In genomic region chr11:62542750-62543567, GRCh38 we compare ENCODE assay signal across 8 cellular contexts. TPM values are rescaled to one million over a fixed set of nuclear protein-coding genes. Genes with fewer than 3 reads are reported as not detected.
A peak's percentile ranks its signal among the peaks of the same experiment; 100 is the strongest.
DNase-seq lines count a peak whose midpoint lies in the region; ATAC-seq and TF ChIP-seq lines count a peak whose summit lies in the region.

No MANE protein-coding gene starts in this region.

- peak; percentile 87 for DNase-seq in Daoy (ENCODE audit: low read depth)
- peak; percentile 78 for DNase-seq in activated T-cell treated with anti-CD3 and anti-CD28 coated beads, Interleukin-2, amount 50 U/mL, for 1 hour
- no peak for DNase-seq in epithelial cell of proximal tubule (ENCODE audit: low read depth)
- peak; percentile 71 for DNase-seq in mucosa of gallbladder (ENCODE audit: low spot score)
- peak in 38 of 49 donors; percentile 19 to 78 (median 57) for DNase-seq in substantia nigra (lab: John Stamatoyannopoulos, UW)

- peak overlapping the region; percentile 99 for H3K4me2 ChIP-seq in OCI-LY3 (ENCODE audit: low read length)

- peaks cover 8% of the 10 kb centered on the region; the same call in 1 of the 2 replicates for H3K27me3 ChIP-seq in OCI-LY3 (ENCODE audit: low read depth, low read length)

- H2AFZ ChIP-seq in OCI-LY3 (ENCODE audit: low read depth, low read length) = no peak overlapping the region

- H3K4me3 ChIP-seq in OCI-LY3 (ENCODE audit: low read length) (peak overlapping the region; percentile 91), epithelial cell of proximal tubule (ENCODE audit: low read depth, low read length) (peak overlapping the region; percentile 99)

- H3K36me3 ChIP-seq in OCI-LY3 (replicated peaks; ENCODE audit: low read depth, low read length) = peaks cover 15% of the 10 kb centered on the region

- peaks cover 48% of the 10 kb centered on the region for H4K20me1 ChIP-seq in OCI-LY3 (ENCODE audit: insufficient read depth, low read length)

- H3K79me2 ChIP-seq in OCI-LY3 (ENCODE audit: low read length) = peaks cover 85% of the 10 kb centered on the region

- H3K27ac ChIP-seq in OCI-LY3 (ENCODE audit: low read length) (peak overlapping the region; percentile 93), substantia nigra (ENCODE audit: low read depth, low read length, poor library complexity, severe bottlenecking) (peak overlapping the region; percentile 30)

- H3K9me3 ChIP-seq in OCI-LY3 (ENCODE audit: insufficient read depth, low read length) = no peaks in the 10 kb centered on the region

- H3K4me1 ChIP-seq in OCI-LY3 (ENCODE audit: low read length) = peaks cover 66% of the 10 kb centered on the region

- TF ChIP-seq CTCF in OCI-LY3 (IDR thresholded peaks at IDR 0.05; ENCODE audit: low read depth, low read length) (peak; percentile 92), epithelial cell of proximal tubule (conservative IDR thresholded peaks at IDR 0.05; ENCODE audit: low read depth, low read length) (peak; percentile 88)

- ATAC-seq in HG03097 (IDR thresholded peaks at IDR 0.05; ENCODE audit: low FRiP score, unreplicated experiment) (peak; percentile 32), GM18909 (IDR thresholded peaks at IDR 0.05; ENCODE audit: poor library complexity, unreplicated experiment) (no peak)

- H3K9ac ChIP-seq in OCI-LY3 (ENCODE audit: low read length) = peak overlapping the region; percentile 93

RNA-seq across cellular contexts. Expression of gene AHNAK, which starts 3.6 kb away (rescaled TPM):
- total RNA-seq in Daoy (2014; rRNA removed; shearing (Covaris generic)) = 92.3 and 107 TPM in 2 replicates
- total RNA-seq in epithelial cell of proximal tubule = 198 and 296 TPM in 2 replicates
- total RNA-seq in mucosa of gallbladder = 549 TPM

RNA-seq across cellular contexts. Expression of gene EEF1G, which starts 30.7 kb away (rescaled TPM):
- total RNA-seq in Daoy (2014; rRNA removed; shearing (Covaris generic)) = 1,694 and 1,735 TPM in 2 replicates
- 2,115 and 2,170 TPM in 2 replicates for total RNA-seq in epithelial cell of proximal tubule
- total RNA-seq in mucosa of gallbladder = 1,062 TPM

RNA-seq across cellular contexts. Expression of gene TUT1, which starts 48.4 kb away (rescaled TPM):
- total RNA-seq in Daoy (2014; rRNA removed; shearing (Covaris generic)) = 12.4 and 13.8 TPM in 2 replicates
- 9.4 and 10.1 TPM in 2 replicates for total RNA-seq in epithelial cell of proximal tubule
- 26.2 TPM for total RNA-seq in mucosa of gallbladder

RNA-seq across cellular contexts. Expression of gene MTA2, which starts 58.7 kb away (rescaled TPM):
- 123 and 124 TPM in 2 replicates for total RNA-seq in Daoy (2014; rRNA removed; shearing (Covaris generic))
- total RNA-seq in epithelial cell of proximal tubule = 109 and 153 TPM in 2 replicates
- 87.6 TPM for total RNA-seq in mucosa of gallbladder
